13 cellular contexts compared by ENCODE assay signal in genomic region chr3:12579919-12580318, GRCh38. TPM values are rescaled to one million over a fixed set of nuclear protein-coding genes. Genes with fewer than 3 reads are reported as not detected.
DNase-seq lines count a peak whose midpoint lies in the region; ATAC-seq and TF ChIP-seq lines count a peak whose summit lies in the region.
"Had no signal": no experiment of that assay in that cellular context is flagged by ENCODE, and none has a peak within 500 bp of the region (broad histone marks: within the 10 kb centered on the region; RNA-seq: fewer than 3 reads in every experiment).

No MANE protein-coding gene starts in this region.

- ATAC-seq in activated naive CD4-positive, alpha-beta T cell treated with anti-CD3 and anti-CD28 coated beads, Interleukin-2, amount 50 U/mL, for 72 hours: no peak
- no peak for ATAC-seq in activated T-helper 17 cell treated with anti-CD3 and anti-CD28 coated beads, Interleukin-2, amount 50 U/mL, for 72 hours (replicated peaks)
- no peak for ATAC-seq in stimulated activated effector memory CD8-positive, alpha-beta T cell treated with anti-CD3 and anti-CD28 coated beads, Interleukin-12 subunit alpha, Interleukin-12 subunit beta, amount 100 ng/mL, for 72 hours
- ATAC-seq in GM21576 (IDR thresholded peaks at IDR 0.05; ENCODE audit: unreplicated experiment) (no peak), GM18907 (IDR thresholded peaks at IDR 0.05; ENCODE audit: unreplicated experiment) (no peak), HG02759 (IDR thresholded peaks at IDR 0.05; ENCODE audit: unreplicated experiment) (no peak)

- peaks cover 35 to 48% of the 10 kb centered on the region in 2 donors for H3K36me3 Mint-ChIP-seq in activated naive CD4-positive, alpha-beta T cell treated with anti-CD3 and anti-CD28 coated beads, Interleukin-2, amount 50 U/mL, for 72 hours
- peaks cover 95% of the 10 kb centered on the region for H3K36me3 Mint-ChIP-seq in activated T-helper 17 cell treated with anti-CD3 and anti-CD28 coated beads, Interleukin-2, amount 50 U/mL, for 72 hours (ENCODE audit: low read depth)
- H3K36me3 Mint-ChIP-seq in stimulated activated effector memory CD8-positive, alpha-beta T cell treated with anti-CD3 and anti-CD28 coated beads, Interleukin-12 subunit alpha, Interleukin-12 subunit beta, amount 100 ng/mL, for 72 hours: peaks cover 100% of the 10 kb centered on the region

- H3K27me3 Mint-ChIP-seq in activated T-helper 17 cell treated with anti-CD3 and anti-CD28 coated beads, Interleukin-2, amount 50 U/mL, for 72 hours: no peaks in the 10 kb centered on the region

- TF ChIP-seq CTCF in fibroblast of villous mesenchyme (IDR thresholded peaks at IDR 0.05; ENCODE audit: insufficient read depth, low read depth, low read length): no peak

- DNase-seq in activated naive CD4-positive, alpha-beta T cell treated with anti-CD3 and anti-CD28 coated beads, Interleukin-2, amount 50 U/mL, for 72 hours (ENCODE audit: low spot score in 2 of 2): no peak
- DNase-seq in activated naive CD4-positive, alpha-beta T cell (lab: John Stamatoyannopoulos, UW): no peak
- peak; percentile 55 for DNase-seq in fibroblast of villous mesenchyme (ENCODE audit: low read depth)
- DNase-seq in stimulated activated effector memory CD8-positive, alpha-beta T cell treated with anti-CD3 and anti-CD28 coated beads, Interleukin-12 subunit alpha, Interleukin-12 subunit beta, amount 100 ng/mL, for 72 hours (ENCODE audit: low spot score in 2 of 2): no peak
- DNase-seq: BE2C, caudate nucleus, NCI-H1092 had no signal

- peak overlapping the region; percentile 67 to 93 for H3K27ac Mint-ChIP-seq in activated naive CD4-positive, alpha-beta T cell treated with anti-CD3 and anti-CD28 coated beads, Interleukin-2, amount 50 U/mL, for 72 hours
- H3K27ac Mint-ChIP-seq in activated T-helper 17 cell treated with anti-CD3 and anti-CD28 coated beads, Interleukin-2, amount 50 U/mL, for 72 hours: peak overlapping the region; percentile 59
- peak overlapping the region; percentile 92 for H3K27ac Mint-ChIP-seq in stimulated activated effector memory CD8-positive, alpha-beta T cell treated with anti-CD3 and anti-CD28 coated beads, Interleukin-12 subunit alpha, Interleukin-12 subunit beta, amount 100 ng/mL, for 72 hours

- peaks cover 0 to 7% of the 10 kb centered on the region in 2 donors for H3K9me3 Mint-ChIP-seq in activated naive CD4-positive, alpha-beta T cell treated with anti-CD3 and anti-CD28 coated beads, Interleukin-2, amount 50 U/mL, for 72 hours
- H3K9me3 Mint-ChIP-seq in activated T-helper 17 cell treated with anti-CD3 and anti-CD28 coated beads, Interleukin-2, amount 50 U/mL, for 72 hours: peaks cover 4% of the 10 kb centered on the region
- no peaks in the 10 kb centered on the region for H3K9me3 Mint-ChIP-seq in stimulated activated effector memory CD8-positive, alpha-beta T cell treated with anti-CD3 and anti-CD28 coated beads, Interleukin-12 subunit alpha, Interleukin-12 subunit beta, amount 100 ng/mL, for 72 hours

- H3K4me3 ChIP-seq in fibroblast of villous mesenchyme (ENCODE audit: low read depth, low read length): no peak overlapping the region

- no peak overlapping the region for H3K4me3 Mint-ChIP-seq in activated T-helper 17 cell treated with anti-CD3 and anti-CD28 coated beads, Interleukin-2, amount 50 U/mL, for 72 hours
- H3K4me3 Mint-ChIP-seq in stimulated activated effector memory CD8-positive, alpha-beta T cell treated with anti-CD3 and anti-CD28 coated beads, Interleukin-12 subunit alpha, Interleukin-12 subunit beta, amount 100 ng/mL, for 72 hours: no peak overlapping the region

- peaks cover 4% of the 10 kb centered on the region for H3K4me1 Mint-ChIP-seq in activated T-helper 17 cell treated with anti-CD3 and anti-CD28 coated beads, Interleukin-2, amount 50 U/mL, for 72 hours
- peaks cover 11% of the 10 kb centered on the region for H3K4me1 Mint-ChIP-seq in stimulated activated effector memory CD8-positive, alpha-beta T cell treated with anti-CD3 and anti-CD28 coated beads, Interleukin-12 subunit alpha, Interleukin-12 subunit beta, amount 100 ng/mL, for 72 hours

RNA-seq across cellular contexts. Expression of gene MKRN2, which starts 23.0 kb away (rescaled TPM):
- total RNA-seq in activated naive CD4-positive, alpha-beta T cell treated with anti-CD3 and anti-CD28 coated beads, Interleukin-2, amount 50 U/mL, for 72 hours: 10 to 100 TPM; 20.2 to 30.3 TPM
- 10 to 100 TPM; 17.2 to 25.8 TPM for total RNA-seq in activated T-helper 17 cell treated with anti-CD3 and anti-CD28 coated beads, Interleukin-2, amount 50 U/mL, for 72 hours
- 41.9 and 42.7 TPM in 2 replicates for total RNA-seq in fibroblast of villous mesenchyme

RNA-seq across cellular contexts. Expression of gene MKRN2OS, which starts 34.6 kb away (rescaled TPM):
- total RNA-seq in activated naive CD4-positive, alpha-beta T cell treated with anti-CD3 and anti-CD28 coated beads, Interleukin-2, amount 50 U/mL, for 72 hours: not detected
- total RNA-seq in activated T-helper 17 cell treated with anti-CD3 and anti-CD28 coated beads, Interleukin-2, amount 50 U/mL, for 72 hours: not detected
- total RNA-seq in fibroblast of villous mesenchyme: not detected in 2 replicates
- total RNA-seq: activated CD8-positive, alpha-beta memory T cell treated with anti-CD3 and anti-CD28 coated beads for 36 hours; glomerular endothelial cell had no signal
